ENCODE assay signal across 11 cellular contexts in the genomic region with DNA sequence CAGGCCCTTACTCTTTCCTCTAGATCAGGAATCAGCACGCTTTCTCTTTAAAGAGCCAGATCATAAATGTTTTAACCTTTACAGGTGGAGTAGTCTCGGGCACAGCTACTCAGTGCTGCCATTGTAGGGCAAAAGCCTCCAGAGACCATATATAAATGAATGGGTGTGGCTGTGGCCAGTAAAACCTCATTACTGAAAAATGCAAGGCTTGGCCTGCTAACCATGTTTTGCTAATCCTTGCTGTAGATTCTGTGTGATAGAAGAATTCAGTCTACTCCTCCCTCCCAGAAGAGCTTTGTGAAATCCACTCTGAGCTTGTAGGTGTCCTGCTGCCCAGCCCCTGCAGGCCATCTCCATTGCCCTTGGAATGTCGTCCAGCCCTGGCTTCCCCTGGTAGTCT. TPM values are rescaled to one million over a fixed set of nuclear protein-coding genes. Genes with fewer than 3 reads are reported as not detected.
DNase-seq lines count a peak whose midpoint lies in the region; ATAC-seq and TF ChIP-seq lines count a peak whose summit lies in the region.
"Had no signal": no experiment of that assay in that cellular context is flagged by ENCODE, and none has a peak within 500 bp of the region (broad histone marks: within the 10 kb centered on the region; RNA-seq: fewer than 3 reads in every experiment).

No MANE protein-coding gene starts in this region.

- H3K4me3 Mint-ChIP-seq in CD4-positive, CD25-positive, alpha-beta regulatory T cell = peak overlapping the region in 1 of 4 donors; percentile 6
- H3K4me3 Mint-ChIP-seq in activated T-cell treated with anti-CD3 and anti-CD28 coated beads, Interleukin-2, amount 50 U/mL, for 4 hours = no peak overlapping the region

- no peaks in the 10 kb centered on the region for H3K9me3 ChIP-seq in CD4-positive, CD25-positive, alpha-beta regulatory T cell (ENCODE audit: control insufficient read depth in 2 of 2, low read length in 2 of 2)
- no peaks in the 10 kb centered on the region for H3K9me3 ChIP-seq in esophagus (ENCODE audit: control insufficient read depth in 2 of 2, insufficient read depth in 1 of 2, low read depth in 1 of 2, low read length in 1 of 2)

- H3K27ac Mint-ChIP-seq in CD4-positive, CD25-positive, alpha-beta regulatory T cell = peak overlapping the region in 2 of 3 donors; percentile 4 to 71

- H3K27me3 Mint-ChIP-seq in CD4-positive, CD25-positive, alpha-beta regulatory T cell = no peaks in the 10 kb centered on the region
- no peaks in the 10 kb centered on the region for H3K27me3 Mint-ChIP-seq in activated T-cell treated with anti-CD3 and anti-CD28 coated beads, Interleukin-2, amount 50 U/mL, for 4 hours (ENCODE audit: low read depth)

- peaks cover 89% of the 10 kb centered on the region for H3K36me3 ChIP-seq in CD4-positive, CD25-positive, alpha-beta regulatory T cell (ENCODE audit: control insufficient read depth, insufficient read depth, low read length)
- H3K36me3 ChIP-seq in esophagus (ENCODE audit: control insufficient read depth in 2 of 2, insufficient read depth in 2 of 2, low read length in 1 of 2) = peaks cover 34 to 43% of the 10 kb centered on the region in 2 donors

- no peaks in the 10 kb centered on the region for H3K4me1 ChIP-seq in CD4-positive, CD25-positive, alpha-beta regulatory T cell (ENCODE audit: control insufficient read depth, insufficient read depth, low read length, poor library complexity, severe bottlenecking)
- peaks cover 0 to 3% of the 10 kb centered on the region in 2 donors for H3K4me1 ChIP-seq in esophagus (ENCODE audit: control insufficient read depth in 2 of 2, insufficient read depth in 2 of 2, low read length in 1 of 2)

- H3K9me3 Mint-ChIP-seq in CD4-positive, CD25-positive, alpha-beta regulatory T cell = no peaks in the 10 kb centered on the region
- no peaks in the 10 kb centered on the region for H3K9me3 Mint-ChIP-seq in activated T-cell treated with anti-CD3 and anti-CD28 coated beads, Interleukin-2, amount 50 U/mL, for 4 hours

- no peak overlapping the region for H3K4me3 ChIP-seq in CD4-positive, CD25-positive, alpha-beta regulatory T cell (ENCODE audit: low read depth, low read length)
- no peak overlapping the region for H3K4me3 ChIP-seq in esophagus (ENCODE audit: low read depth in 1 of 2, low read length in 2 of 2)
- H3K4me3 ChIP-seq: lung had no signal

- peaks cover 0 to 4% (median 0%) of the 10 kb centered on the region in 4 donors for H3K4me1 Mint-ChIP-seq in CD4-positive, CD25-positive, alpha-beta regulatory T cell
- H3K4me1 Mint-ChIP-seq in activated T-cell treated with anti-CD3 and anti-CD28 coated beads, Interleukin-2, amount 50 U/mL, for 4 hours (ENCODE audit: low read depth) = no peaks in the 10 kb centered on the region

- H3K27ac ChIP-seq in CD4-positive, CD25-positive, alpha-beta regulatory T cell (ENCODE audit: insufficient read depth, low read length, poor library complexity, severe bottlenecking) = no peak overlapping the region
- H3K27ac ChIP-seq in esophagus (ENCODE audit: low read depth in 2 of 2, low read length in 1 of 2) = peak overlapping the region; percentile 45 to 57

- DNase-seq in CD4-positive, CD25-positive, alpha-beta regulatory T cell = no peak
- DNase-seq in LoVo (ENCODE audit: low spot score) (peak; percentile 90), omental fat pad (ENCODE audit: low spot score) (no peak), SHP77 treated with DMSO at 0.1 percent for 48 hours (lab: John Stamatoyannopoulos, UW) (no peak), DMS 273 (lab: John Stamatoyannopoulos, UW; ENCODE audit: unreplicated experiment) (no peak)
- no peak for DNase-seq in NK-92 treated with Interleukin-12 subunit alpha and Interleukin-12 subunit beta, amount 100 ng/mL, for 24 hours (lab: John Stamatoyannopoulos, UW)
- DNase-seq in activated T-cell treated with anti-CD3 and anti-CD28 coated beads, Interleukin-2, amount 50 U/mL, for 4 hours = no peak
- DNase-seq: DMS153, NCI-H2227 treated with DMSO at 0.1 percent for 48 hours had no signal

- no peaks in the 10 kb centered on the region for H3K27me3 ChIP-seq in CD4-positive, CD25-positive, alpha-beta regulatory T cell (ENCODE audit: control insufficient read depth, insufficient read depth, low read length)
- H3K27me3 ChIP-seq in esophagus (ENCODE audit: control insufficient read depth in 1 of 2, insufficient read depth in 2 of 2, low read length in 2 of 2) = no peaks in the 10 kb centered on the region

- ATAC-seq in CD4-positive, CD25-positive, alpha-beta regulatory T cell (ENCODE audit: low read depth in 2 of 2) = no peak
- peak; percentile 42 for ATAC-seq in omental fat pad (ENCODE audit: low FRiP score)
- no peak for ATAC-seq in activated T-cell treated with anti-CD3 and anti-CD28 coated beads, Interleukin-2, amount 50 U/mL, for 4 hours

- TF ChIP-seq CTCF in omental fat pad (IDR thresholded peaks at IDR 0.05) = no peak

- 60 to 69% methylated on average over 3 of the region's 3 CpGs for WGBS in esophagus, 2 donors

- peaks cover 54% of the 10 kb centered on the region for H3K36me3 Mint-ChIP-seq in CD4-positive, CD25-positive, alpha-beta regulatory T cell
- peaks cover 54% of the 10 kb centered on the region for H3K36me3 Mint-ChIP-seq in activated T-cell treated with anti-CD3 and anti-CD28 coated beads, Interleukin-2, amount 50 U/mL, for 4 hours (ENCODE audit: insufficient read depth)

RNA-seq across cellular contexts. Expression of a gene that starts 58.1 kb away (rescaled TPM):
- total RNA-seq in CD4-positive, CD25-positive, alpha-beta regulatory T cell = 653 TPM
- polyA plus RNA-seq in CD4-positive, CD25-positive, alpha-beta regulatory T cell = 100 to 1,000 TPM; 331 to 414 (median 372) TPM
- 100 to 1,000 TPM; 132 to 194 TPM for polyA plus RNA-seq in esophagus
- total RNA-seq in omental fat pad = 1,000 to 10,000 TPM in 1 of 4 donors, 100 to 1,000 TPM in 3; 453 to 1,533 (median 691) TPM
- total RNA-seq in activated T-cell treated with anti-CD3 and anti-CD28 coated beads, Interleukin-2, amount 50 U/mL, for 4 hours = 1,000 to 10,000 TPM; 1,385 to 1,509 (median 1,444) TPM
